ENCODE assay signal across 9 cellular contexts in the genomic region with DNA sequence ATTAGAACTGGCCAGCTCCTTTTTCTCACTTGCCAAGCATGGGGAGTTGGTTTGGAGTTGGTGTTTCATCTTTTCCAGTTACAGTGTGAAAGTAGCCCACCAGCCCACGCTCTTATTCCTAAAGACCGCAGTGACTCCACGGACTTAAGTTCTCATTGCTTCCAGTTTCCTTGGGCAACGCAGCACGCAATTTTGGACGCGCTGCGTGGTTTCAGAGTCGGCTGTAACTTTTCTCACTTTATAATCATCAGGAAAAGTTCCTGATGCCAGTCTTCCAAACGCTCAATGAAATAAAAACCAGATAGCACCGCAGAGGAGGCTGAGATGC. TPM values are rescaled to one million over a fixed set of nuclear protein-coding genes. Genes with fewer than 3 reads are reported as not detected.
DNase-seq lines count a peak whose midpoint lies in the region; ATAC-seq, FAIRE-seq and TF ChIP-seq lines count a peak whose summit lies in the region.
"Had no signal": no experiment of that assay in that cellular context is flagged by ENCODE, and none has a peak within 500 bp of the region (broad histone marks: within the 10 kb centered on the region; RNA-seq: fewer than 3 reads in every experiment).

No MANE protein-coding gene starts in this region.

- peak overlapping the region; percentile 97 for H3K27ac Mint-ChIP-seq in progenitor cell of endocrine pancreas

- no peaks in the 10 kb centered on the region for H3K4me1 ChIP-seq in foreskin keratinocyte

- H3K27me3 Mint-ChIP-seq in progenitor cell of endocrine pancreas = peaks cover 11% of the 10 kb centered on the region

- no peak for FAIRE-seq in D721Med (lab: Jason Lieb, UNC)
- FAIRE-seq: frontal cortex had no signal

- H3K27ac ChIP-seq in foreskin keratinocyte = peak overlapping the region; percentile 93

- H3K4me3 Mint-ChIP-seq in progenitor cell of endocrine pancreas (ENCODE audit: low read depth) = peak overlapping the region; percentile 94

- H3K4me1 Mint-ChIP-seq in progenitor cell of endocrine pancreas (ENCODE audit: low read depth) = peaks cover 3% of the 10 kb centered on the region

- no peaks in the 10 kb centered on the region for H3K9me3 Mint-ChIP-seq in progenitor cell of endocrine pancreas (ENCODE audit: low read depth)

- ATAC-seq in HG03139 (IDR thresholded peaks at IDR 0.05; ENCODE audit: unreplicated experiment) = peak; percentile 2
- ATAC-seq in foreskin keratinocyte = no peak
- no peak for ATAC-seq in HG03439 (IDR thresholded peaks at IDR 0.05; ENCODE audit: unreplicated experiment)

- peaks cover 17% of the 10 kb centered on the region for H3K36me3 Mint-ChIP-seq in progenitor cell of endocrine pancreas (ENCODE audit: insufficient read depth)

- no peaks in the 10 kb centered on the region for H3K27me3 ChIP-seq in foreskin keratinocyte

- TF ChIP-seq CTCF in foreskin keratinocyte (conservative IDR thresholded peaks at IDR 0.05) (no peak), progenitor cell of endocrine pancreas (IDR thresholded peaks at IDR 0.05; ENCODE audit: unreplicated experiment) (no peak), D721Med (IDR thresholded peaks at IDR 0.05; ENCODE audit: insufficient read depth, missing control alignments) (no peak)

- peak; percentile 9 for DNase-seq in activated CD4-positive, alpha-beta T cell treated with anti-CD3 and anti-CD28 coated beads for 1 hour
- DNase-seq in activated CD4-positive, alpha-beta T cell treated with anti-CD3 and anti-CD28 coated beads, Interleukin-2, amount 50 U/mL, for 1 hour = no peak
- DNase-seq in activated CD4-positive, alpha-beta T cell treated with anti-CD3 and anti-CD28 coated beads, Interleukin-2, amount 50 U/mL, for 48 hours = peak; percentile 36 to 46
- DNase-seq in foreskin keratinocyte (peak in 1 of 2 donors; percentile 1), progenitor cell of endocrine pancreas (ENCODE audit: low spot score, unreplicated experiment) (no peak), D721Med (ENCODE audit: insufficient read length, low spot score) (no peak)

RNA-seq across cellular contexts. Expression of a gene that starts 0.4 kb away (rescaled TPM):
- total RNA-seq in foreskin keratinocyte (7.2 and 7.5 TPM in 2 replicates), progenitor cell of endocrine pancreas (6.9 and 9.0 TPM in 2 replicates)
- 6.5 and 7.1 TPM in 2 replicates for polyA plus RNA-seq in foreskin keratinocyte

RNA-seq across cellular contexts. Expression of a gene that starts 29.7 kb away (rescaled TPM):
- 4.1 and 4.5 TPM in 2 replicates for total RNA-seq in foreskin keratinocyte
- 0.92 and 1.1 TPM in 2 replicates for polyA plus RNA-seq in foreskin keratinocyte
- total RNA-seq in progenitor cell of endocrine pancreas = 0.91 and 1.1 TPM in 2 replicates

Comparison
In these comparisons a context has a peak if more than half of its experiments do, and no peak if none do; other contexts are left out.
1. DNase-seq: peak in activated CD4-positive, alpha-beta T cell treated with anti-CD3 and anti-CD28 coated beads for 1 hour (single experiment) and activated CD4-positive, alpha-beta T cell treated with anti-CD3 and anti-CD28 coated beads, Interleukin-2, amount 50 U/mL, for 48 hours (2 of 2); none in activated CD4-positive, alpha-beta T cell treated with anti-CD3 and anti-CD28 coated beads, Interleukin-2, amount 50 U/mL, for 1 hour (single experiment), progenitor cell of endocrine pancreas (single experiment) and D721Med (single experiment).